In genomic region chr7:2777898-2778535, GRCh38 we compare ENCODE assay signal across 1 cellular context.
TF ChIP-seq lines count a peak whose summit lies in the region.

No MANE protein-coding gene starts in this region.

TF ChIP-seq in K562, 482 proteins besides CTCF, POLR2A, EP300 and RAD21 (continued from another document):
- no peak for TF ChIP-seq ETV6 (IDR thresholded peaks at IDR 0.05; ENCODE audit: borderline replicate concordance in 1 of 2, low read depth in 2 of 2, low read length in 1 of 2)
- TF ChIP-seq ETV6 (CRISPR knock-in tag; IDR thresholded peaks at IDR 0.05; ENCODE audit: borderline replicate concordance) = no peak
- TF ChIP-seq ATF3 (IDR thresholded peaks at IDR 0.05) = peak; percentile 42; the same call in 1 of the 2 replicates
- no peak for TF ChIP-seq ATF3 (CRISPR knock-in tag; conservative IDR thresholded peaks at IDR 0.05)
- TF ChIP-seq RHOXF2B (CRISPR knock-in tag; conservative IDR thresholded peaks at IDR 0.05) = no peak
- no peak for TF ChIP-seq CEBPG (CRISPR knock-in tag; IDR thresholded peaks at IDR 0.05)
- peak; percentile 23 to 77; a peak in 3 of 4 replicates for TF ChIP-seq CEBPG (tag; conservative IDR thresholded peaks at IDR 0.05 in 1 of 2, IDR thresholded peaks at IDR 0.05 in 1 of 2)
- no peak for TF ChIP-seq FUS (optimal IDR thresholded peaks at IDR 0.05; ENCODE audit: low read depth, low read length)
- TF ChIP-seq THAP12 (CRISPR knock-in tag; IDR thresholded peaks at IDR 0.05) = no peak
